Comparison of ENCODE assay signal across 1 cellular context in genomic region chr14:35353409-35354172, GRCh38.
A peak's percentile ranks its signal among the peaks of the same experiment; 100 is the strongest.
TF ChIP-seq lines count a peak whose summit lies in the region.

No MANE protein-coding gene starts in this region.

TF ChIP-seq in HepG2, 621 proteins besides CTCF, POLR2A, EP300 and RAD21 (continued from another document and continues in another):
- TF ChIP-seq, protein P1, sequence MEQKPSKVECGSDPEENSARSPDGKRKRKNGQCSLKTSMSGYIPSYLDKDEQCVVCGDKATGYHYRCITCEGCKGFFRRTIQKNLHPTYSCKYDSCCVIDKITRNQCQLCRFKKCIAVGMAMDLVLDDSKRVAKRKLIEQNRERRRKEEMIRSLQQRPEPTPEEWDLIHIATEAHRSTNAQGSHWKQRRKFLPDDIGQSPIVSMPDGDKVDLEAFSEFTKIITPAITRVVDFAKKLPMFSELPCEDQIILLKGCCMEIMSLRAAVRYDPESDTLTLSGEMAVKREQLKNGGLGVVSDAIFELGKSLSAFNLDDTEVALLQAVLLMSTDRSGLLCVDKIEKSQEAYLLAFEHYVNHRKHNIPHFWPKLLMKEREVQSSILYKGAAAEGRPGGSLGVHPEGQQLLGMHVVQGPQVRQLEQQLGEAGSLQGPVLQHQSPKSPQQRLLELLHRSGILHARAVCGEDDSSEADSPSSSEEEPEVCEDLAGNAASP (CRISPR knock-in tag; IDR thresholded peaks at IDR 0.05; ENCODE audit: borderline replicate concordance): 0 out of 2 replicates have a peak, but pooled peaks have one; percentile 23
- TF ChIP-seq PBX3 (CRISPR knock-in tag; IDR thresholded peaks at IDR 0.05; ENCODE audit: borderline replicate concordance) (no peak), PREB (CRISPR knock-in tag; IDR thresholded peaks at IDR 0.05) (no peak), U2AF1 (optimal IDR thresholded peaks at IDR 0.05; ENCODE audit: low read depth, low read length) (no peak), ZNF572 (CRISPR knock-in tag; IDR thresholded peaks at IDR 0.05) (no peak), ZSCAN25 (CRISPR knock-in tag; IDR thresholded peaks at IDR 0.05) (peak; percentile 56; the same call in 1 of the 2 replicates), ZFP82 (CRISPR knock-in tag; IDR thresholded peaks at IDR 0.05; ENCODE audit: borderline replicate concordance) (no peak), SNAI1 (CRISPR knock-in tag; IDR thresholded peaks at IDR 0.05; ENCODE audit: borderline replicate concordance) (no peak), ARNTL (CRISPR knock-in tag; IDR thresholded peaks at IDR 0.05) (0 out of 2 replicates have a peak, but pooled peaks have one; percentile 31), HNF4A (CRISPR knock-in tag; IDR thresholded peaks at IDR 0.05) (peak; percentile 70), ZBTB8A (CRISPR knock-in tag; IDR thresholded peaks at IDR 0.05; ENCODE audit: borderline replicate concordance, low read depth) (no peak), HDAC2 (CRISPR knock-in tag; IDR thresholded peaks at IDR 0.05) (no peak; the same call in 1 of the 2 replicates), AFF4 (CRISPR knock-in tag; IDR thresholded peaks at IDR 0.05) (no peak), CCAR2 (optimal IDR thresholded peaks at IDR 0.05; ENCODE audit: low read depth, low read length) (no peak), ATF7-NPFF (CRISPR knock-in tag; IDR thresholded peaks at IDR 0.05; ENCODE audit: low read depth) (no peak), ZNF121 (CRISPR knock-in tag; IDR thresholded peaks at IDR 0.05) (peak; percentile 96), EHMT2 (IDR thresholded peaks at IDR 0.05; ENCODE audit: borderline replicate concordance, low read depth, low read length) (no peak), KDM1A (CRISPR knock-in tag; IDR thresholded peaks at IDR 0.05) (no peak), ZNF557 (CRISPR knock-in tag; IDR thresholded peaks at IDR 0.05) (no peak), ZEB1 (IDR thresholded peaks at IDR 0.05; ENCODE audit: insufficient replicate concordance, low read depth) (no peak), SOX6 (IDR thresholded peaks at IDR 0.05) (no peak), SOX6 (CRISPR knock-in tag; IDR thresholded peaks at IDR 0.05) (peak; percentile 68), TERF1 (CRISPR knock-in tag; IDR thresholded peaks at IDR 0.05) (no peak), MED13 (CRISPR knock-in tag; IDR thresholded peaks at IDR 0.05) (no peak), IKZF1 (IDR thresholded peaks at IDR 0.05) (no peak), ASH2L (IDR thresholded peaks at IDR 0.05; ENCODE audit: insufficient read length, low read depth, low read length) (no peak)
- TF ChIP-seq, protein P2, sequence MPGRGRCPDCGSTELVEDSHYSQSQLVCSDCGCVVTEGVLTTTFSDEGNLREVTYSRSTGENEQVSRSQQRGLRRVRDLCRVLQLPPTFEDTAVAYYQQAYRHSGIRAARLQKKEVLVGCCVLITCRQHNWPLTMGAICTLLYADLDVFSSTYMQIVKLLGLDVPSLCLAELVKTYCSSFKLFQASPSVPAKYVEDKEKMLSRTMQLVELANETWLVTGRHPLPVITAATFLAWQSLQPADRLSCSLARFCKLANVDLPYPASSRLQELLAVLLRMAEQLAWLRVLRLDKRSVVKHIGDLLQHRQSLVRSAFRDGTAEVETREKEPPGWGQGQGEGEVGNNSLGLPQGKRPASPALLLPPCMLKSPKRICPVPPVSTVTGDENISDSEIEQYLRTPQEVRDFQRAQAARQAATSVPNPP (CRISPR knock-in tag; IDR thresholded peaks at IDR 0.05): no peak
- TF ChIP-seq, protein P3, sequence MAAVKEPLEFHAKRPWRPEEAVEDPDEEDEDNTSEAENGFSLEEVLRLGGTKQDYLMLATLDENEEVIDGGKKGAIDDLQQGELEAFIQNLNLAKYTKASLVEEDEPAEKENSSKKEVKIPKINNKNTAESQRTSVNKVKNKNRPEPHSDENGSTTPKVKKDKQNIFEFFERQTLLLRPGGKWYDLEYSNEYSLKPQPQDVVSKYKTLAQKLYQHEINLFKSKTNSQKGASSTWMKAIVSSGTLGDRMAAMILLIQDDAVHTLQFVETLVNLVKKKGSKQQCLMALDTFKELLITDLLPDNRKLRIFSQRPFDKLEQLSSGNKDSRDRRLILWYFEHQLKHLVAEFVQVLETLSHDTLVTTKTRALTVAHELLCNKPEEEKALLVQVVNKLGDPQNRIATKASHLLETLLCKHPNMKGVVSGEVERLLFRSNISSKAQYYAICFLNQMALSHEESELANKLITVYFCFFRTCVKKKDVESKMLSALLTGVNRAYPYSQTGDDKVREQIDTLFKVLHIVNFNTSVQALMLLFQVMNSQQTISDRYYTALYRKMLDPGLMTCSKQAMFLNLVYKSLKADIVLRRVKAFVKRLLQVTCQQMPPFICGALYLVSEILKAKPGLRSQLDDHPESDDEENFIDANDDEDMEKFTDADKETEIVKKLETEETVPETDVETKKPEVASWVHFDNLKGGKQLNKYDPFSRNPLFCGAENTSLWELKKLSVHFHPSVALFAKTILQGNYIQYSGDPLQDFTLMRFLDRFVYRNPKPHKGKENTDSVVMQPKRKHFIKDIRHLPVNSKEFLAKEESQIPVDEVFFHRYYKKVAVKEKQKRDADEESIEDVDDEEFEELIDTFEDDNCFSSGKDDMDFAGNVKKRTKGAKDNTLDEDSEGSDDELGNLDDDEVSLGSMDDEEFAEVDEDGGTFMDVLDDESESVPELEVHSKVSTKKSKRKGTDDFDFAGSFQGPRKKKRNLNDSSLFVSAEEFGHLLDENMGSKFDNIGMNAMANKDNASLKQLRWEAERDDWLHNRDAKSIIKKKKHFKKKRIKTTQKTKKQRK (IDR thresholded peaks at IDR 0.05; ENCODE audit: low read length): no peak
- TF ChIP-seq, protein P4, sequence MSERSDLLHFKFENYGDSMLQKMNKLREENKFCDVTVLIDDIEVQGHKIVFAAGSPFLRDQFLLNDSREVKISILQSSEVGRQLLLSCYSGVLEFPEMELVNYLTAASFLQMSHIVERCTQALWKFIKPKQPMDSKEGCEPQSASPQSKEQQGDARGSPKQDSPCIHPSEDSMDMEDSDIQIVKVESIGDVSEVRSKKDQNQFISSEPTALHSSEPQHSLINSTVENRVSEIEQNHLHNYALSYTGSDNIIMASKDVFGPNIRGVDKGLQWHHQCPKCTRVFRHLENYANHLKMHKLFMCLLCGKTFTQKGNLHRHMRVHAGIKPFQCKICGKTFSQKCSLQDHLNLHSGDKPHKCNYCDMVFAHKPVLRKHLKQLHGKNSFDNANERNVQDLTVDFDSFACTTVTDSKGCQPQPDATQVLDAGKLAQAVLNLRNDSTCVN (CRISPR knock-in tag; IDR thresholded peaks at IDR 0.05; ENCODE audit: borderline replicate concordance): no peak
- TF ChIP-seq, protein P5, sequence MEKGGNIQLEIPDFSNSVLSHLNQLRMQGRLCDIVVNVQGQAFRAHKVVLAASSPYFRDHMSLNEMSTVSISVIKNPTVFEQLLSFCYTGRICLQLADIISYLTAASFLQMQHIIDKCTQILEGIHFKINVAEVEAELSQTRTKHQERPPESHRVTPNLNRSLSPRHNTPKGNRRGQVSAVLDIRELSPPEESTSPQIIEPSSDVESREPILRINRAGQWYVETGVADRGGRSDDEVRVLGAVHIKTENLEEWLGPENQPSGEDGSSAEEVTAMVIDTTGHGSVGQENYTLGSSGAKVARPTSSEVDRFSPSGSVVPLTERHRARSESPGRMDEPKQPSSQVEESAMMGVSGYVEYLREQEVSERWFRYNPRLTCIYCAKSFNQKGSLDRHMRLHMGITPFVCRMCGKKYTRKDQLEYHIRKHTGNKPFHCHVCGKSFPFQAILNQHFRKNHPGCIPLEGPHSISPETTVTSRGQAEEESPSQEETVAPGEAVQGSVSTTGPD (CRISPR knock-in tag; IDR thresholded peaks at IDR 0.05): peak; percentile 88; the same call in 1 of the 2 replicates
- TF ChIP-seq, protein P6, sequence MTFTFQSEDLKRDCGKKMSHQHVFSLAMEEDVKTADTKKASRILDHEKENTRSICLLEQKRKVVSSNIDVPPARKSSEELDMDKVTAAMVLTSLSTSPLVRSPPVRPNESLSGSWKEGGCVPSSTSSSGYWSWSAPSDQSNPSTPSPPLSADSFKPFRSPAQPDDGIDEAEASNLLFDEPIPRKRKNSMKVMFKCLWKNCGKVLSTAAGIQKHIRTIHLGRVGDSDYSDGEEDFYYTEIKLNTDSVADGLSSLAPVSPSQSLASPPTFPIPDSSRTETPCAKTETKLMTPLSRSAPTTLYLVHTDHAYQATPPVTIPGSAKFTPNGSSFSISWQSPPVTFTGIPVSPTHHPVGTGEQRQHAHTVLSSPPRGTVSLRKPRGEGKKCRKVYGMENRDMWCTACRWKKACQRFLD (CRISPR knock-in tag; IDR thresholded peaks at IDR 0.05; ENCODE audit: borderline replicate concordance): no peak
- TF ChIP-seq, protein P7, sequence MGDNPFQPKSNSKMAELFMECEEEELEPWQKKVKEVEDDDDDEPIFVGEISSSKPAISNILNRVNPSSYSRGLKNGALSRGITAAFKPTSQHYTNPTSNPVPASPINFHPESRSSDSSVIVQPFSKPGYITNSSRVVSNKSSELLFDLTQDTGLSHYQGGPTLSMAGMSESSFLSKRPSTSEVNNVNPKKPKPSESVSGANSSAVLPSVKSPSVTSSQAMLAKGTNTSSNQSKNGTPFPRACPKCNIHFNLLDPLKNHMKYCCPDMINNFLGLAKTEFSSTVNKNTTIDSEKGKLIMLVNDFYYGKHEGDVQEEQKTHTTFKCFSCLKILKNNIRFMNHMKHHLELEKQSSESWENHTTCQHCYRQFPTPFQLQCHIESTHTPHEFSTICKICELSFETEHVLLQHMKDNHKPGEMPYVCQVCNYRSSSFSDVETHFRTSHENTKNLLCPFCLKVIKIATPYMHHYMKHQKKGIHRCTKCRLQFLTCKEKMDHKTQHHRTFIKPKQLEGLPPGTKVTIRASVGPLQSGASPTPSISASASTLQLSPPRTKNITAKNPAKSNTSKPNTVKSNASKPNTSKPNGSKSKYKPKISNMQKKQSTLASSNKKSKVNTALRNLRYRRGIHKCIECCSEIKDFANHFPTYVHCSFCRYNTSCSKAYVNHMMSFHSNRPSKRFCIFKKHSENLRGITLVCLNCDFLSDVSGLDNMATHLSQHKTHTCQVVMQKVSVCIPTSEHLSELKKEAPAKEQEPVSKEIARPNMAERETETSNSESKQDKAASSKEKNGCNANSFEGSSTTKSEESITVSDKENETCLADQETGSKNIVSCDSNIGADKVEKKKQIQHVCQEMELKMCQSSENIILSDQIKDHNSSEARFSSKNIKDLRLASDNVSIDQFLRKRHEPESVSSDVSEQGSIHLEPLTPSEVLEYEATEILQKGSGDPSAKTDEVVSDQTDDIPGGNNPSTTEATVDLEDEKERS (CRISPR knock-in tag; IDR thresholded peaks at IDR 0.05): no peak
- TF ChIP-seq, protein P8, sequence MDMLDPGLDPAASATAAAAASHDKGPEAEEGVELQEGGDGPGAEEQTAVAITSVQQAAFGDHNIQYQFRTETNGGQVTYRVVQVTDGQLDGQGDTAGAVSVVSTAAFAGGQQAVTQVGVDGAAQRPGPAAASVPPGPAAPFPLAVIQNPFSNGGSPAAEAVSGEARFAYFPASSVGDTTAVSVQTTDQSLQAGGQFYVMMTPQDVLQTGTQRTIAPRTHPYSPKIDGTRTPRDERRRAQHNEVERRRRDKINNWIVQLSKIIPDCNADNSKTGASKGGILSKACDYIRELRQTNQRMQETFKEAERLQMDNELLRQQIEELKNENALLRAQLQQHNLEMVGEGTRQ (IDR thresholded peaks at IDR 0.05; ENCODE audit: low read depth, low read length): no peak
- TF ChIP-seq, protein P8 (CRISPR knock-in tag; IDR thresholded peaks at IDR 0.05; ENCODE audit: borderline replicate concordance): no peak
